Comparison of ENCODE assay signal across 21 cellular contexts in genomic region chr22:19215360-19215759, GRCh38.
"Had no signal": no experiment of that assay in that cellular context is flagged by ENCODE, and none has a peak within 500 bp of the region (broad histone marks: within the 10 kb centered on the region; RNA-seq: fewer than 3 reads in every experiment).

No MANE protein-coding gene starts in this region.

- H3K27ac Mint-ChIP-seq: stimulated activated naive B cell treated with anti-CD40 and anti-IgM and Interleukin-4, amounts not matched to agents 10 μg/mL and 1 μg/mL and 100 μg/mL, for 72 hours; stimulated activated naive CD8-positive, alpha-beta T cell treated with anti-CD3 and anti-CD28 coated beads, Interleukin-15, amount 100 ng/mL, for 72 hours had no signal

- H3K4me3 Mint-ChIP-seq: naive thymus-derived CD4-positive, alpha-beta T cell; neural crest cell; stimulated activated naive B cell treated with anti-CD40 and anti-IgM and Interleukin-4, amounts not matched to agents 10 μg/mL and 1 μg/mL and 100 μg/mL, for 72 hours; stimulated activated naive CD8-positive, alpha-beta T cell treated with anti-CD3 and anti-CD28 coated beads, Interleukin-15, amount 100 ng/mL, for 72 hours had no signal

- H3K4me3 ChIP-seq: colonic mucosa, heart right ventricle, pancreas, prostate gland, right lobe of liver, skin epidermis, testis, tibial nerve had no signal

- ATAC-seq: heart right ventricle; naive thymus-derived CD4-positive, alpha-beta T cell; pancreas; right lobe of liver; stimulated activated naive B cell treated with anti-CD40 and anti-IgM and Interleukin-4, amounts not matched to agents 10 μg/mL and 1 μg/mL and 100 μg/mL, for 72 hours; stimulated activated naive CD8-positive, alpha-beta T cell treated with anti-CD3 and anti-CD28 coated beads, Interleukin-15, amount 100 ng/mL, for 72 hours had no signal

- H3K36me3 Mint-ChIP-seq: naive thymus-derived CD4-positive, alpha-beta T cell; stimulated activated naive B cell treated with anti-CD40 and anti-IgM and Interleukin-4, amounts not matched to agents 10 μg/mL and 1 μg/mL and 100 μg/mL, for 72 hours had no signal

- H3K27ac ChIP-seq: colonic mucosa, heart right ventricle, pancreas, prostate gland, right lobe of liver, skin epidermis, testis, tibial nerve had no signal

- H3K9me3 ChIP-seq: colonic mucosa, heart right ventricle, pancreas, prostate gland, right lobe of liver, testis, tibial nerve had no signal

- H3K9me3 Mint-ChIP-seq: naive thymus-derived CD4-positive, alpha-beta T cell; neural crest cell; stimulated activated naive B cell treated with anti-CD40 and anti-IgM and Interleukin-4, amounts not matched to agents 10 μg/mL and 1 μg/mL and 100 μg/mL, for 72 hours; stimulated activated naive CD8-positive, alpha-beta T cell treated with anti-CD3 and anti-CD28 coated beads, Interleukin-15, amount 100 ng/mL, for 72 hours had no signal

- H3K4me1 ChIP-seq: colonic mucosa, pancreas, prostate gland had no signal

- H3K27me3 Mint-ChIP-seq: stimulated activated naive B cell treated with anti-CD40 and anti-IgM and Interleukin-4, amounts not matched to agents 10 μg/mL and 1 μg/mL and 100 μg/mL, for 72 hours had no signal

- DNase-seq: cerebellar nuclear complex; colonic mucosa; effector CD8-positive, alpha-beta T cell; heart right ventricle; hypothalamus; kidney glomerular epithelial cell; mesendoderm; naive thymus-derived CD4-positive, alpha-beta T cell; occipital lobe; pancreas; retina; right lobe of liver; stimulated activated CD4-positive, alpha-beta T cell treated with anti-CD3 and anti-CD28 coated beads, Interleukin-2, amount 100 ng/mL, for 24 hours; stimulated activated CD4-positive, alpha-beta T cell treated with anti-CD3 and anti-CD28 coated beads, Interleukin-4, amount 100 ng/mL, for 4 hours; stimulated activated naive B cell treated with anti-CD40 and anti-IgM and Interleukin-4, amounts not matched to agents 10 μg/mL and 1 μg/mL and 100 μg/mL, for 72 hours; stimulated activated naive CD8-positive, alpha-beta T cell treated with anti-CD3 and anti-CD28 coated beads, Interleukin-15, amount 100 ng/mL, for 72 hours; testis had no signal

- H3K27me3 ChIP-seq: colonic mucosa, heart right ventricle, pancreas, right lobe of liver, testis, tibial nerve had no signal

- H3K36me3 ChIP-seq: colonic mucosa, pancreas, prostate gland, right lobe of liver had no signal
